ENCODE assay signal across 1 cellular context in the genomic region with DNA sequence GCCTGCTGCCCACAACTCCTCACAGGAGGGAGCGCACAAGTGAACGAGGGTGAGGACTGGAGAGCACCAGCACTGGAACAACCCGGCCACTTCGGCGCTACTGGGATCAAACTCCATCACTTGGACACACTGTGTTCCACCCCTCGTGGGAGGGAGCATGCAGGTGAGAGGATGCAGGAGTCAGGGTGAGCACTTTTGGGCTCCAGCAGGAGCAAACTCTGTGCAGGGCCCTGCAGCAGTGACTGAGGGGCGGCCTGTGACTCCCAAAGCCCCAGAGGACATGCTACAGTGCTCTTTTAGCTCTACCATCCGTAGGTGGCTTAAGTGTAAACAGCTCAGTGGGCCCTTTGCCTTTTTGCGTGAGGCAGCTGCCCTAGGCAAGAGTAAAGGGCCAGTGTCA.
TF ChIP-seq lines count a peak whose summit lies in the region.

No MANE protein-coding gene starts in this region.

TF ChIP-seq in GM23338, 12 proteins besides CTCF, POLR2A, EP300 and RAD21 (continued from another document):
- TF ChIP-seq REST (IDR thresholded peaks at IDR 0.05; ENCODE audit: unreplicated experiment) (no peak), EZH2phosphoT487 (IDR thresholded peaks at IDR 0.05; ENCODE audit: unreplicated experiment) (no peak), JUNB (IDR thresholded peaks at IDR 0.05; ENCODE audit: unreplicated experiment) (no peak), EZH2 (IDR thresholded peaks at IDR 0.05; ENCODE audit: low read depth, unreplicated experiment) (no peak), ETS1 (IDR thresholded peaks at IDR 0.05) (no peak), ZNF331 (CRISPR knock-in tag; IDR thresholded peaks at IDR 0.05; ENCODE audit: low read depth) (no peak), ZNF114 (CRISPR knock-in tag; IDR thresholded peaks at IDR 0.05) (no peak), CREB1 (CRISPR knock-in tag; IDR thresholded peaks at IDR 0.05; ENCODE audit: low read depth) (no peak), STAT1 (IDR thresholded peaks at IDR 0.05; ENCODE audit: unreplicated experiment) (no peak), NANOG (IDR thresholded peaks at IDR 0.05; ENCODE audit: borderline replicate concordance) (no peak)
